In genomic region chr1:21292503-21292990, GRCh38 we compare ENCODE assay signal across 11 cellular contexts. TPM values are rescaled to one million over a fixed set of nuclear protein-coding genes. Genes with fewer than 3 reads are reported as not detected.
DNase-seq lines count a peak whose midpoint lies in the region; ATAC-seq lines count a peak whose summit lies in the region.
"Had no signal": no experiment of that assay in that cellular context is flagged by ENCODE, and none has a peak within 500 bp of the region (broad histone marks: within the 10 kb centered on the region; RNA-seq: fewer than 3 reads in every experiment).

No MANE protein-coding gene starts in this region.

- no peaks in the 10 kb centered on the region for H3K9me3 ChIP-seq in naive thymus-derived CD4-positive, alpha-beta T cell (ENCODE audit: control insufficient read depth in 2 of 3, low read length in 3 of 3)
- H3K9me3 ChIP-seq: BE2C had no signal

- peaks cover 56 to 61% of the 10 kb centered on the region in 2 donors for H3K4me1 ChIP-seq in naive thymus-derived CD4-positive, alpha-beta T cell (ENCODE audit: control insufficient read depth in 2 of 2, insufficient read depth in 2 of 2, low read length in 2 of 2)
- H3K4me1 ChIP-seq: BE2C had no signal

- no peaks in the 10 kb centered on the region for H3K27me3 Mint-ChIP-seq in activated naive CD8-positive, alpha-beta T cell treated with anti-CD3 and anti-CD28 coated beads for 36 hours
- no peaks in the 10 kb centered on the region for H3K27me3 Mint-ChIP-seq in naive thymus-derived CD4-positive, alpha-beta T cell

- H3K27ac Mint-ChIP-seq in activated naive CD8-positive, alpha-beta T cell treated with anti-CD3 and anti-CD28 coated beads for 36 hours, result peak overlapping the region; percentile 97
- H3K27ac Mint-ChIP-seq in naive thymus-derived CD4-positive, alpha-beta T cell, result peak overlapping the region; percentile 91 to 100 (median 98)

- POLR2A ChIA-PET in naive thymus-derived CD4-positive, alpha-beta T cell (lab: Charles Lee), result interaction anchor here (0.6 to 20.3 kb wide), 11 partner anchors 9 to 76 kb away, joined by 3 to 427 read pairs (median 15); no protein-coding TSS in a partner anchor

- peaks cover 81% of the 10 kb centered on the region for H3K4me1 Mint-ChIP-seq in activated naive CD8-positive, alpha-beta T cell treated with anti-CD3 and anti-CD28 coated beads for 36 hours
- H3K4me1 Mint-ChIP-seq in naive thymus-derived CD4-positive, alpha-beta T cell, result peaks cover 53 to 89% (median 81%) of the 10 kb centered on the region in 7 donors

- no peaks in the 10 kb centered on the region for H3K36me3 ChIP-seq in naive thymus-derived CD4-positive, alpha-beta T cell (ENCODE audit: control insufficient read depth in 2 of 3, insufficient read depth in 3 of 3, low read length in 3 of 3)
- H3K36me3 ChIP-seq: BE2C had no signal

- H3K27ac ChIP-seq in naive thymus-derived CD4-positive, alpha-beta T cell (ENCODE audit: low read depth, low read length), result peak overlapping the region; percentile 94
- H3K27ac ChIP-seq: HL-60 had no signal

- no peak for DNase-seq in left ventricle myocardium superior
- DNase-seq in left cardiac atrium, result no peak
- DNase-seq in activated naive CD8-positive, alpha-beta T cell treated with anti-CD3 and anti-CD28 coated beads for 36 hours, result no peak
- DNase-seq in naive thymus-derived CD4-positive, alpha-beta T cell, result no peak
- DNase-seq in activated effector memory CD4-positive, alpha-beta T cell treated with anti-CD3 and anti-CD28 coated beads, Interleukin-2, amount 50 U/mL, for 16 hours, result no peak
- no peak for DNase-seq in GF-D8 (lab: John Stamatoyannopoulos, UW)
- no peak for DNase-seq in RPMI8226
- DNase-seq: BE2C, GOT3 had no signal

- H3K9me3 Mint-ChIP-seq in activated naive CD8-positive, alpha-beta T cell treated with anti-CD3 and anti-CD28 coated beads for 36 hours, result no peaks in the 10 kb centered on the region
- no peaks in the 10 kb centered on the region for H3K9me3 Mint-ChIP-seq in naive thymus-derived CD4-positive, alpha-beta T cell

- peak overlapping the region; percentile 69 for H3K4me3 ChIP-seq in naive thymus-derived CD4-positive, alpha-beta T cell (ENCODE audit: low read length)

- H3K36me3 Mint-ChIP-seq in activated naive CD8-positive, alpha-beta T cell treated with anti-CD3 and anti-CD28 coated beads for 36 hours, result peaks cover 33% of the 10 kb centered on the region
- H3K36me3 Mint-ChIP-seq in naive thymus-derived CD4-positive, alpha-beta T cell, result peaks cover 0 to 6% (median 0%) of the 10 kb centered on the region in 5 donors

- intact Hi-C loops in left ventricle myocardium superior (cut with micrococcal nuclease) (no loop called here), left cardiac atrium (cut with DNase I) (no loop called here)
- intact Hi-C loops in naive thymus-derived CD4-positive, alpha-beta T cell (cut with micrococcal nuclease), result loop anchor here (5.0 to 10.0 kb wide), 3 partner anchors 35 to 732 kb away; partner anchors contain the start of gene EIF4G3 (in 1 of the 2)

- H3K4me3 Mint-ChIP-seq in activated naive CD8-positive, alpha-beta T cell treated with anti-CD3 and anti-CD28 coated beads for 36 hours, result peak overlapping the region; percentile 74
- H3K4me3 Mint-ChIP-seq in naive thymus-derived CD4-positive, alpha-beta T cell, result peak overlapping the region; percentile 81 to 97 (median 93)

- peak; percentile 12 for ATAC-seq in left ventricle myocardium superior
- no peak for ATAC-seq in left cardiac atrium
- ATAC-seq in naive thymus-derived CD4-positive, alpha-beta T cell, result no peak
- ATAC-seq in HG02981 (IDR thresholded peaks at IDR 0.05; ENCODE audit: unreplicated experiment), result no peak

- no peaks in the 10 kb centered on the region for H3K27me3 ChIP-seq in naive thymus-derived CD4-positive, alpha-beta T cell (ENCODE audit: control insufficient read depth in 2 of 2, insufficient read depth in 2 of 2, low read length in 2 of 2)
- H3K27me3 ChIP-seq: BE2C had no signal

- CTCF ChIA-PET in naive thymus-derived CD4-positive, alpha-beta T cell (lab: Charles Lee), result interaction anchor here (1.0 to 7.0 kb wide), 8 partner anchors 20 to 76 kb away, joined by 3 to 45 read pairs (median 12); no protein-coding TSS in a partner anchor

RNA-seq across cellular contexts. Expression of gene ECE1, which starts 2.3 kb away (rescaled TPM):
- 43.3 TPM for total RNA-seq in left ventricle myocardium superior
- total RNA-seq in left cardiac atrium, result 100 to 1,000 TPM in 1 of 2 donors, 10 to 100 TPM in 1; 66.2 to 138 TPM
- total RNA-seq in activated naive CD8-positive, alpha-beta T cell treated with anti-CD3 and anti-CD28 coated beads for 36 hours, result 100 to 1,000 TPM in 1 of 2 experiments, 10 to 100 TPM in 1; 95.6 to 101 TPM
- total RNA-seq in naive thymus-derived CD4-positive, alpha-beta T cell, result 10 to 100 TPM; 63.3 to 97.4 (median 72.2) TPM
- polyA plus RNA-seq in naive thymus-derived CD4-positive, alpha-beta T cell, result 10 to 100 TPM; 21.3 to 50.4 TPM

Comparison
In these comparisons a context has a peak if more than half of its experiments do, and no peak if none do; other contexts are left out.
1. intact Hi-C loops: an anchor here in naive thymus-derived CD4-positive, alpha-beta T cell (5.0 to 10.0 kb wide); none called in left ventricle myocardium superior and left cardiac atrium.